Comparison of ENCODE assay signal across 1 cellular context in genomic region chr4:110622841-110623709, GRCh38.
TF ChIP-seq lines count a peak whose summit lies in the region.

PITX2 (minus strand) TSS chr4:110623077; CDS start chr4:110622460, 617 bp downstream.

TF ChIP-seq in H1, 55 proteins besides CTCF, POLR2A, EP300 and RAD21:
- TF ChIP-seq SP1 (IDR thresholded peaks at IDR 0.05; ENCODE audit: low read depth, low read length), result peak; percentile 97
- TF ChIP-seq SIN3A (conservative IDR thresholded peaks at IDR 0.05 in 1 of 2, IDR thresholded peaks at IDR 0.05 in 1 of 2; ENCODE audit: low read depth in 1 of 2, low read length in 2 of 2), result peak; percentile 39 to 82; a peak in 1 of 4 replicates
- TF ChIP-seq SP2 (IDR thresholded peaks at IDR 0.05; ENCODE audit: low read length), result peak; percentile 77
- peak; percentile 58 for TF ChIP-seq RNF2 (IDR thresholded peaks at IDR 0.05; ENCODE audit: borderline replicate concordance, low read depth, low read length, missing control alignments, poor library complexity, severe bottlenecking)
- TF ChIP-seq E2F6 (IDR thresholded peaks at IDR 0.05), result 0 out of 2 replicates have a peak, but pooled peaks have one; percentile 34
- no peak for TF ChIP-seq CHD7 (IDR thresholded peaks at IDR 0.05; ENCODE audit: insufficient replicate concordance, low read length)
- peak; percentile 81 for TF ChIP-seq TEAD4 (IDR thresholded peaks at IDR 0.05; ENCODE audit: low read depth, low read length)
- no peak for TF ChIP-seq POLR2AphosphoS5 (IDR thresholded peaks at IDR 0.05; ENCODE audit: low read depth, low read length)
- peak; percentile 76 for TF ChIP-seq KDM4A (IDR thresholded peaks at IDR 0.05; ENCODE audit: low read depth, low read length, severe bottlenecking)
- no peak for TF ChIP-seq ASH2L (IDR thresholded peaks at IDR 0.05; ENCODE audit: low read length)
- no peak for TF ChIP-seq BRCA1 (IDR thresholded peaks at IDR 0.05; ENCODE audit: low read depth, low read length)
- peak; percentile 83 for TF ChIP-seq CREB1 (IDR thresholded peaks at IDR 0.05)
- TF ChIP-seq CTBP2 (IDR thresholded peaks at IDR 0.05; ENCODE audit: borderline replicate concordance, insufficient read depth, insufficient read length, low read length), result peak; percentile 13
- no peak for TF ChIP-seq GTF2F1 (IDR thresholded peaks at IDR 0.05; ENCODE audit: borderline replicate concordance, low read depth, low read length)
- 0 out of 2 replicates have a peak, but pooled peaks have one; percentile 15 for TF ChIP-seq TAF1 (IDR thresholded peaks at IDR 0.05; ENCODE audit: low read depth, low read length)
- TF ChIP-seq SUZ12 (IDR thresholded peaks at IDR 0.05; ENCODE audit: low read length), result 0 out of 2 replicates have a peak, but pooled peaks have one; percentile 6
- TF ChIP-seq EGR1 (IDR thresholded peaks at IDR 0.05; ENCODE audit: borderline replicate concordance, low read depth, low read length), result peak; percentile 59
- TF ChIP-seq TBP (IDR thresholded peaks at IDR 0.05; ENCODE audit: low read depth, low read length), result peak; percentile 40; the same call in 1 of the 2 replicates
- TF ChIP-seq CBX8 (IDR thresholded peaks at IDR 0.05; ENCODE audit: borderline replicate concordance, low read depth, low read length), result peak; percentile 64; the same call in 1 of the 2 replicates
- no peak for TF ChIP-seq KDM1A (IDR thresholded peaks at IDR 0.05; ENCODE audit: borderline replicate concordance, low read length)
- TF ChIP-seq SRF (IDR thresholded peaks at IDR 0.05; ENCODE audit: low read depth, low read length), result no peak
- TF ChIP-seq MAX (IDR thresholded peaks at IDR 0.05), result peak; percentile 26
- TF ChIP-seq FOSL1 (IDR thresholded peaks at IDR 0.05; ENCODE audit: insufficient read depth, low read depth, low read length), result no peak
- peak; percentile 91 for TF ChIP-seq CHD2 (IDR thresholded peaks at IDR 0.05; ENCODE audit: low read length)
